ENCODE assay signal across 1 cellular context in genomic region chr11:66891849-66892660, GRCh38.
TF ChIP-seq lines count a peak whose summit lies in the region.

No MANE protein-coding gene starts in this region.

TF ChIP-seq in K562, 482 proteins besides CTCF, POLR2A, EP300 and RAD21 (continued from another document and continues in another):
- no peak for TF ChIP-seq REST (CRISPR knock-in tag; IDR thresholded peaks at IDR 0.05; ENCODE audit: low read depth)
- TF ChIP-seq ELF4 (CRISPR knock-in tag; IDR thresholded peaks at IDR 0.05) = 0 out of 2 replicates have a peak, but pooled peaks have one; percentile 8
- TF ChIP-seq TEAD1 (CRISPR knock-in tag; IDR thresholded peaks at IDR 0.05) = 0 out of 4 replicates have a peak, but pooled peaks of 1 of the 2 experiments have one; percentile 26
- TF ChIP-seq KAT7 (CRISPR knock-in tag; IDR thresholded peaks at IDR 0.05; ENCODE audit: borderline replicate concordance) = no peak; the same call in 1 of the 2 replicates
- TF ChIP-seq STAT6 (CRISPR knock-in tag; IDR thresholded peaks at IDR 0.05) = no peak
- TF ChIP-seq NCOA6 (IDR thresholded peaks at IDR 0.05) = no peak
- TF ChIP-seq RBM17 (IDR thresholded peaks at IDR 0.05; ENCODE audit: borderline replicate concordance, low read depth, low read length) = no peak
- no peak for TF ChIP-seq THAP12 (CRISPR knock-in tag; IDR thresholded peaks at IDR 0.05)
- peak in 1 of 2 experiments; percentile 32; a peak in 1 of 4 replicates for TF ChIP-seq BCLAF1 (IDR thresholded peaks at IDR 0.05; ENCODE audit: borderline replicate concordance in 1 of 2, control insufficient read depth in 1 of 2, low read depth in 2 of 2, low read length in 1 of 2)
- TF ChIP-seq E2F5 (CRISPR knock-in tag; IDR thresholded peaks at IDR 0.05) = no peak
- no peak for TF ChIP-seq ZNF134 (CRISPR knock-in tag; conservative IDR thresholded peaks at IDR 0.05)
- TF ChIP-seq ZNF239 (CRISPR knock-in tag; IDR thresholded peaks at IDR 0.05) = no peak
- TF ChIP-seq POLR2AphosphoS2 (IDR thresholded peaks at IDR 0.05; ENCODE audit: low read length) = no peak
- TF ChIP-seq POLR2G (IDR thresholded peaks at IDR 0.05; ENCODE audit: low read depth, low read length) = no peak
- peak; percentile 56 for TF ChIP-seq FOXM1 (IDR thresholded peaks at IDR 0.05; ENCODE audit: low read depth)
- TF ChIP-seq FOXM1 (CRISPR knock-in tag; IDR thresholded peaks at IDR 0.05; ENCODE audit: low read depth) = no peak
- TF ChIP-seq TAF9B (IDR thresholded peaks at IDR 0.05; ENCODE audit: partially characterized antibody) = peak; percentile 94
- no peak for TF ChIP-seq OTX1 (CRISPR knock-in tag; IDR thresholded peaks at IDR 0.05)
- peak; percentile 96 for TF ChIP-seq SMARCA4 (IDR thresholded peaks at IDR 0.05)
- TF ChIP-seq ZBTB12 (CRISPR knock-in tag; IDR thresholded peaks at IDR 0.05) = 0 out of 2 replicates have a peak, but pooled peaks have one; percentile 25
- no peak for TF ChIP-seq IRF2 (CRISPR knock-in tag; IDR thresholded peaks at IDR 0.05)
- peak in 1 of 2 experiments; percentile 42; a peak in 2 of 4 replicates for TF ChIP-seq KDM1A (IDR thresholded peaks at IDR 0.05)
- TF ChIP-seq ZKSCAN1 (IDR thresholded peaks at IDR 0.05; ENCODE audit: low read depth, low read length) = no peak
- TF ChIP-seq FOXA1 (IDR thresholded peaks at IDR 0.05; ENCODE audit: borderline replicate concordance) = no peak
- TF ChIP-seq MTA1 (IDR thresholded peaks at IDR 0.05; ENCODE audit: borderline replicate concordance) = 0 out of 2 replicates have a peak, but pooled peaks have one; percentile 57
- TF ChIP-seq NR2C2 (CRISPR knock-in tag; IDR thresholded peaks at IDR 0.05) = 0 out of 2 replicates have a peak, but pooled peaks have one; percentile 33
- peak; percentile 83 for TF ChIP-seq NR2C2 (tag; IDR thresholded peaks at IDR 0.05)
- no peak for TF ChIP-seq ZNF398 (CRISPR knock-in tag; IDR thresholded peaks at IDR 0.05)
- TF ChIP-seq NR2C1 (IDR thresholded peaks at IDR 0.05) = peak; percentile 46; the same call in 1 of the 2 replicates
- TF ChIP-seq NR2C1 (tag; IDR thresholded peaks at IDR 0.05) = peak; percentile 79; the same call in 1 of the 2 replicates
- peak; percentile 66 for TF ChIP-seq BCOR (IDR thresholded peaks at IDR 0.05)
- TF ChIP-seq ARID4B (CRISPR knock-in tag; IDR thresholded peaks at IDR 0.05) = no peak
- TF ChIP-seq TRIM24 (IDR thresholded peaks at IDR 0.05) = peak; percentile 46 to 84
- no peak for TF ChIP-seq ZSCAN29 (IDR thresholded peaks at IDR 0.05)
- no peak for TF ChIP-seq ZNF133 (CRISPR knock-in tag; IDR thresholded peaks at IDR 0.05)
- TF ChIP-seq ZFP91 (CRISPR knock-in tag; IDR thresholded peaks at IDR 0.05) = no peak
